ENCODE assay signal across 30 cellular contexts in genomic region chrX:150757371-150757770, GRCh38.
"Had no signal": no experiment of that assay in that cellular context is flagged by ENCODE, and none has a peak within 500 bp of the region (broad histone marks: within the 10 kb centered on the region; RNA-seq: fewer than 3 reads in every experiment).

No MANE protein-coding gene starts in this region.

- DNase-seq: activated CD4-positive, alpha-beta memory T cell treated with anti-CD3 and anti-CD28 coated beads, Interleukin-2, amount 10 ng/mL, durations not matched to agents 7 days and 5 days; activated CD4-positive, alpha-beta T cell treated with anti-CD3 and anti-CD28 coated beads for 48 hours; activated effector memory CD4-positive, alpha-beta T cell treated with anti-CD3 and anti-CD28 coated beads, Interleukin-2, amount 50 U/mL, for 16 hours; activated naive CD4-positive, alpha-beta T cell; activated T-cell treated with anti-CD3 and anti-CD28 coated beads, Interleukin-2, amount 50 U/mL, for 4 hours; amniotic stem cell; aorta; brain microvascular endothelial cell; IMR-90; NCI-H1092 treated with DMSO at 0.1 percent for 48 hours; NCI-H1417; NCI-H146; NCI-H187; NCI-H2029 treated with DMSO at 0.1 percent for 48 hours; NCI-H2107; NCI-H2171; NCI-H510A; NCI-H526; NCI-H748 treated with DMSO at 0.1 percent for 48 hours; NK-92 treated with Interleukin-12 subunit alpha and Interleukin-12 subunit beta, amount 100 ng/mL, for 24 hours; OCI-M1; SHP77; SK-N-SH had no signal

- H3K9me3 ChIP-seq: SJSA1, SK-N-SH had no signal

- H3K36me3 Mint-ChIP-seq: activated naive CD4-positive, alpha-beta T cell treated with anti-CD3 and anti-CD28 coated beads, Interleukin-2, amount 50 U/mL, for 24 hours had no signal

- H3K27ac Mint-ChIP-seq: activated CD4-positive, alpha-beta memory T cell treated with anti-CD3 and anti-CD28 coated beads, Interleukin-2, amount 10 ng/mL, durations not matched to agents 7 days and 5 days; T-helper 2 cell treated with Interferon-gamma antibody and Interleukin-4, amounts not matched to agents 5 μg/mL and 100 μg/mL, for 36 hours; WTC11 had no signal

- H3K36me3 ChIP-seq: brain microvascular endothelial cell, SJSA1 had no signal

- H3K4me1 Mint-ChIP-seq: activated naive CD4-positive, alpha-beta T cell treated with anti-CD3 and anti-CD28 coated beads, Interleukin-2, amount 50 U/mL, for 24 hours; WTC11 had no signal

- H3K4me3 Mint-ChIP-seq: activated CD4-positive, alpha-beta memory T cell treated with anti-CD3 and anti-CD28 coated beads, Interleukin-2, amount 10 ng/mL, durations not matched to agents 7 days and 5 days; activated naive CD4-positive, alpha-beta T cell treated with anti-CD3 and anti-CD28 coated beads, Interleukin-2, amount 50 U/mL, for 24 hours; activated T-cell treated with anti-CD3 and anti-CD28 coated beads, Interleukin-2, amount 50 U/mL, for 4 hours; T-helper 1 cell treated with Interleukin-12 subunit alpha and Interleukin-12 subunit beta and Interleukin-4 antibody, amounts not matched to agents 30 μg/mL and 1 μg/mL, for 36 hours; T-helper 2 cell treated with Interferon-gamma antibody and Interleukin-4, amounts not matched to agents 5 μg/mL and 100 μg/mL, for 36 hours; WTC11 had no signal

- H3K27me3 Mint-ChIP-seq: activated CD4-positive, alpha-beta memory T cell treated with anti-CD3 and anti-CD28 coated beads, Interleukin-2, amount 10 ng/mL, durations not matched to agents 7 days and 5 days; activated naive CD4-positive, alpha-beta T cell treated with anti-CD3 and anti-CD28 coated beads, Interleukin-2, amount 50 U/mL, for 24 hours had no signal

- H3K27me3 ChIP-seq: brain microvascular endothelial cell, SJSA1 had no signal

- H3K4me3 ChIP-seq: K562, SJSA1 had no signal

- ATAC-seq: activated CD4-positive, CD25-positive, alpha-beta regulatory T cell treated with anti-CD3 and anti-CD28 coated beads, Interleukin-2, amount 50 U/mL, for 24 hours; activated T-cell treated with anti-CD3 and anti-CD28 coated beads, Interleukin-2, amount 50 U/mL, for 4 hours; K562; WTC11 had no signal

- H3K9me3 Mint-ChIP-seq: activated CD4-positive, alpha-beta memory T cell treated with anti-CD3 and anti-CD28 coated beads, Interleukin-2, amount 10 ng/mL, durations not matched to agents 7 days and 5 days; activated naive CD4-positive, alpha-beta T cell treated with anti-CD3 and anti-CD28 coated beads, Interleukin-2, amount 50 U/mL, for 24 hours; activated T-cell treated with anti-CD3 and anti-CD28 coated beads, Interleukin-2, amount 50 U/mL, for 4 hours; T-helper 1 cell treated with Interleukin-12 subunit alpha and Interleukin-12 subunit beta and Interleukin-4 antibody, amounts not matched to agents 30 μg/mL and 1 μg/mL, for 36 hours; T-helper 2 cell treated with Interferon-gamma antibody and Interleukin-4, amounts not matched to agents 5 μg/mL and 100 μg/mL, for 36 hours; WTC11 had no signal

- H3K9ac ChIP-seq: SK-N-SH had no signal

- H3K27ac ChIP-seq: brain microvascular endothelial cell, SJSA1 had no signal
